9 cellular contexts compared by ENCODE assay signal in genomic region chrX:135596495-135596894, GRCh38.
A peak's percentile ranks its signal among the peaks of the same experiment; 100 is the strongest.
DNase-seq lines count a peak whose midpoint lies in the region; ATAC-seq, FAIRE-seq and TF ChIP-seq lines count a peak whose summit lies in the region.
"Had no signal": no experiment of that assay in that cellular context is flagged by ENCODE, and none has a peak within 500 bp of the region (broad histone marks: within the 10 kb centered on the region; RNA-seq: fewer than 3 reads in every experiment).

No MANE protein-coding gene starts in this region.

- H3K4me3 Mint-ChIP-seq in CD4-positive, CD25-positive, alpha-beta regulatory T cell = no peak overlapping the region

- H3K4me1 ChIP-seq in CD4-positive, CD25-positive, alpha-beta regulatory T cell (ENCODE audit: control insufficient read depth, insufficient read depth, low read length, poor library complexity, severe bottlenecking) = no peaks in the 10 kb centered on the region
- no peaks in the 10 kb centered on the region for H3K4me1 ChIP-seq in small intestine (ENCODE audit: control insufficient read depth in 2 of 2, insufficient read depth in 1 of 2, low read depth in 1 of 2, low read length in 1 of 2)

- peaks cover 7% of the 10 kb centered on the region for H3K27me3 Mint-ChIP-seq in CD4-positive, CD25-positive, alpha-beta regulatory T cell

- FAIRE-seq in small intestine (lab: Jason Lieb, UNC) = no peak

- H3K4me1 Mint-ChIP-seq in CD4-positive, CD25-positive, alpha-beta regulatory T cell = no peaks in the 10 kb centered on the region

- H3K36me3 Mint-ChIP-seq in CD4-positive, CD25-positive, alpha-beta regulatory T cell = no peaks in the 10 kb centered on the region

- WGBS in small intestine, 3 donors = 31 to 58% (median 56%) methylated on average over 18 of the region's 18 CpGs

- no peaks in the 10 kb centered on the region for H3K9me3 ChIP-seq in CD4-positive, CD25-positive, alpha-beta regulatory T cell (ENCODE audit: control insufficient read depth in 2 of 2, low read length in 2 of 2)
- no peaks in the 10 kb centered on the region for H3K9me3 ChIP-seq in small intestine (ENCODE audit: control insufficient read depth, low read depth)
- H3K9me3 ChIP-seq: ovary had no signal

- ATAC-seq in CD4-positive, CD25-positive, alpha-beta regulatory T cell (ENCODE audit: low read depth in 2 of 2) = peak; percentile 37 to 50
- no peak for ATAC-seq in HG02763 (IDR thresholded peaks at IDR 0.05; ENCODE audit: unreplicated experiment)

- no peaks in the 10 kb centered on the region for H3K36me3 ChIP-seq in CD4-positive, CD25-positive, alpha-beta regulatory T cell (ENCODE audit: control insufficient read depth, insufficient read depth, low read length)
- H3K36me3 ChIP-seq in H7 (replicated peaks; ENCODE audit: control insufficient read depth, insufficient read depth, low read length) (no peaks in the 10 kb centered on the region), small intestine (ENCODE audit: control insufficient read depth in 2 of 2, insufficient read depth in 2 of 2, low read length in 2 of 2) (no peaks in the 10 kb centered on the region)
- H3K36me3 ChIP-seq: ovary had no signal

- no peak overlapping the region for H3K4me3 ChIP-seq in CD4-positive, CD25-positive, alpha-beta regulatory T cell (ENCODE audit: low read depth, low read length)
- no peak overlapping the region for H3K4me3 ChIP-seq in H7 (ENCODE audit: insufficient read depth, low read depth, low read length)
- no peak overlapping the region for H3K4me3 ChIP-seq in fibroblast of villous mesenchyme (ENCODE audit: low read depth, low read length)
- no peak overlapping the region for H3K4me3 ChIP-seq in small intestine (ENCODE audit: low read depth in 1 of 2, low read length in 2 of 2)
- H3K4me3 ChIP-seq: ovary had no signal

- no peak overlapping the region for H3K27ac ChIP-seq in CD4-positive, CD25-positive, alpha-beta regulatory T cell (ENCODE audit: insufficient read depth, low read length, poor library complexity, severe bottlenecking)
- no peak overlapping the region for H3K27ac ChIP-seq in small intestine (ENCODE audit: low read depth in 1 of 2, low read length in 1 of 2)
- H3K27ac ChIP-seq: ovary had no signal

- peak; percentile 14 to 38 (median 28) for DNase-seq in CD4-positive, CD25-positive, alpha-beta regulatory T cell
- DNase-seq in H7 (peak; percentile 31), NCI-H82 (lab: John Stamatoyannopoulos, UW) (peak; percentile 85), activated T-cell treated with anti-CD3 and anti-CD28 coated beads for 1 hour (ENCODE audit: low read depth) (peak; percentile 28), fibroblast of villous mesenchyme (ENCODE audit: low read depth) (peak; percentile 26), small intestine (peak; percentile 24), DMS79 treated with DMSO at 0.1 percent for 48 hours (lab: John Stamatoyannopoulos, UW) (no peak)

- H3K9me3 Mint-ChIP-seq in CD4-positive, CD25-positive, alpha-beta regulatory T cell = no peaks in the 10 kb centered on the region

- peak; percentile 68 for TF ChIP-seq CTCF in fibroblast of villous mesenchyme (IDR thresholded peaks at IDR 0.05; ENCODE audit: insufficient read depth, low read depth, low read length)

- H3K27ac Mint-ChIP-seq in CD4-positive, CD25-positive, alpha-beta regulatory T cell = no peak overlapping the region

- H3K27me3 ChIP-seq in CD4-positive, CD25-positive, alpha-beta regulatory T cell (ENCODE audit: control insufficient read depth, insufficient read depth, low read length) = no peaks in the 10 kb centered on the region
- H3K27me3 ChIP-seq in H7 (ENCODE audit: control insufficient read depth, insufficient read depth, low read length) (no peaks in the 10 kb centered on the region), small intestine (ENCODE audit: control insufficient read depth in 2 of 2, insufficient read depth in 2 of 2, low read length in 2 of 2) (no peaks in the 10 kb centered on the region)
- H3K27me3 ChIP-seq: ovary had no signal
